Comparison of ENCODE assay signal across 12 cellular contexts in genomic region chr1:243288062-243288461, GRCh38. TPM values are rescaled to one million over a fixed set of nuclear protein-coding genes. Genes with fewer than 3 reads are reported as not detected.
A peak's percentile ranks its signal among the peaks of the same experiment; 100 is the strongest.
DNase-seq lines count a peak whose midpoint lies in the region; ATAC-seq and TF ChIP-seq lines count a peak whose summit lies in the region.
"Had no signal": no experiment of that assay in that cellular context is flagged by ENCODE, and none has a peak within 500 bp of the region (broad histone marks: within the 10 kb centered on the region; RNA-seq: fewer than 3 reads in every experiment).

No MANE protein-coding gene starts in this region.

- H3K4me3 Mint-ChIP-seq in IgD-negative memory B cell: peak overlapping the region in 3 of 4 donors; percentile 0 to 75 (median 58)
- H3K4me3 Mint-ChIP-seq: type B pancreatic cell had no signal

- H3K4me1 Mint-ChIP-seq in IgD-negative memory B cell: peaks cover 20 to 34% (median 24%) of the 10 kb centered on the region in 3 donors

- in situ Hi-C loops in brain microvascular endothelial cell (cut with HindIII; ENCODE audit: low pct_ligation_motif_present, low sequenced_read_pairs) (no loop called here), G401 (cut with HindIII; ENCODE audit: low sequenced_read_pairs) (no loop called here)

- no peak overlapping the region for H2AFZ ChIP-seq in osteoblast (ENCODE audit: low read length)

- H3K27me3 ChIP-seq in brain microvascular endothelial cell (replicated peaks): no peaks in the 10 kb centered on the region
- H3K27me3 ChIP-seq in osteoblast (ENCODE audit: insufficient read depth, low read length): no peaks in the 10 kb centered on the region
- H3K27me3 ChIP-seq: esophagus muscularis mucosa had no signal

- H3K36me3 Mint-ChIP-seq in IgD-negative memory B cell: peaks cover 6% of the 10 kb centered on the region

- H3K9me3 Mint-ChIP-seq in IgD-negative memory B cell: peaks cover 0 to 1% (median under 1%) of the 10 kb centered on the region in 3 donors

- H3K4me2 ChIP-seq in osteoblast (ENCODE audit: insufficient read depth, low read length): peak overlapping the region; percentile 16

- DNase-seq in brain microvascular endothelial cell (no peak), osteoblast (ENCODE audit: insufficient read length, low spot score, missing footprints) (no peak), G401 (ENCODE audit: low spot score) (no peak), NCI-H146 treated with DMSO at 0.1 percent for 48 hours (lab: John Stamatoyannopoulos, UW; ENCODE audit: unreplicated experiment) (no peak), NCI-H2107 (lab: John Stamatoyannopoulos, UW) (no peak)
- DNase-seq: kidney, RPMI8226 had no signal

- H3K79me2 ChIP-seq in osteoblast (ENCODE audit: insufficient read depth, low read length): peaks cover 38% of the 10 kb centered on the region

- ATAC-seq in GM18907 (IDR thresholded peaks at IDR 0.05; ENCODE audit: unreplicated experiment) (peak; percentile 33), GM21423 (IDR thresholded peaks at IDR 0.05; ENCODE audit: unreplicated experiment) (no peak)

- H3K36me3 ChIP-seq in brain microvascular endothelial cell (replicated peaks): peaks cover 8% of the 10 kb centered on the region
- peaks cover 6% of the 10 kb centered on the region for H3K36me3 ChIP-seq in osteoblast (ENCODE audit: insufficient read depth, low read length)

- H3K9me3 ChIP-seq in osteoblast (ENCODE audit: low read depth, low read length): no peaks in the 10 kb centered on the region
- H3K9me3 ChIP-seq: esophagus muscularis mucosa had no signal

- H3K4me1 ChIP-seq in osteoblast (ENCODE audit: insufficient read depth, low read length): peaks cover 44% of the 10 kb centered on the region

- H3K4me3 ChIP-seq in brain microvascular endothelial cell (ENCODE audit: low read depth, low read length) (no peak overlapping the region), osteoblast (ENCODE audit: insufficient read depth, low read length) (no peak overlapping the region)
- H3K4me3 ChIP-seq: esophagus muscularis mucosa had no signal

- no peak for TF ChIP-seq CTCF in brain microvascular endothelial cell (IDR thresholded peaks at IDR 0.05; ENCODE audit: low read depth, low read length, missing control alignments)
- TF ChIP-seq CTCF in osteoblast (IDR thresholded peaks at IDR 0.05; ENCODE audit: extremely low read depth, low read depth, low read length): no peak

- H3K27ac Mint-ChIP-seq in IgD-negative memory B cell: peak overlapping the region; percentile 16 to 91 (median 89)
- H3K27ac Mint-ChIP-seq: type B pancreatic cell had no signal

- H3K27me3 Mint-ChIP-seq in IgD-negative memory B cell: no peaks in the 10 kb centered on the region
- H3K27me3 Mint-ChIP-seq: type B pancreatic cell had no signal

- H3K27ac ChIP-seq in brain microvascular endothelial cell (peak overlapping the region; percentile 74), osteoblast (ENCODE audit: low read depth, low read length) (peak overlapping the region; percentile 77)

- no peaks in the 10 kb centered on the region for H4K20me1 ChIP-seq in osteoblast (ENCODE audit: insufficient read depth, low read length)

RNA-seq across cellular contexts. Expression of gene SDCCAG8, which starts 32.2 kb away (rescaled TPM):
- 28.5 TPM for polyA plus RNA-seq in IgD-negative memory B cell
- 42.7 and 63.9 TPM in 2 replicates for total RNA-seq in osteoblast
- total RNA-seq in G401 (2014; rRNA removed; shearing (Covaris generic)): 10.8 and 18.7 TPM in 2 replicates

RNA-seq across cellular contexts. Expression of gene CEP170, which starts 33.0 kb away (rescaled TPM):
- polyA plus RNA-seq in IgD-negative memory B cell: 18.5 TPM
- 90.5 and 102 TPM in 2 replicates for total RNA-seq in osteoblast
- 33.6 and 36.5 TPM in 2 replicates for total RNA-seq in G401 (2014; rRNA removed; shearing (Covaris generic))
